ENCODE assay signal across 16 cellular contexts in the genomic region with DNA sequence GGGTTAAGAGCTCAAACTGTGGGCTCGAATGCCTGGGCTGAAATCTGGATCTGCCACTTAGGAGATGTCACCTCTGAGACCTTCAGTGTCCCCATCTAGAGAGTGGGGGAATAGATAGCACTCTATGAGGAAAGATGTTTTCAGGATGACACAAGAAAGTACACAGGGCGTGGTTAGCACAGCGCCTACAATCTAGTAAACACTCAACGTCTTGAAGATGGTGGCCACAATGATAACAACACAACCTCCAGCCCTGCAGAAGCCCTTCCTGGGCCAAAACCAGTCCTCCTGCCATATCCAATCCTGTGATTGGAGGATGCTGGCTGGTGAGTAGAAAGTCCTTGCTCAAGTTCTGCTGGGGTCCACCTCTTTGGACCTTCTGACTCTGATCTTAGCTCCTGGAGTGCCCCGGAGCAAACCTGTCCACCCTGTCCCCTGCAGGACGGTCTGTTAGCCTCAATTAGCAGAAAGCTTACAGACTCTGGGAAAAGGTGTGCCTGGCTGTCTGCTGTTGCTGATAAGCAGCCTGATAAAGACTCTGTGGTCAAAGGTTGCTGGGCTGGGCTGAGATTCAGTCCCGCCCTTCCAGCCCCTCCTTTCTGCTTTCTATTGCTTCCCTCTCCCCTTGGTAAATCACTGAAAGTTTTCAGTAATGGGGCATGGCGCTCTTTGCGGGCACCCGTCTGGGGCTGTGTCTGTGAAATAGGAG. TPM values are rescaled to one million over a fixed set of nuclear protein-coding genes. Genes with fewer than 3 reads are reported as not detected.
"Had no signal": no experiment of that assay in that cellular context is flagged by ENCODE, and none has a peak within 500 bp of the region (broad histone marks: within the 10 kb centered on the region; RNA-seq: fewer than 3 reads in every experiment).

No MANE protein-coding gene starts in this region.

- H3K9me3 ChIP-seq: uterus had no signal

- H3K27me3 ChIP-seq: uterus had no signal

- H3K36me3 ChIP-seq: uterus had no signal

- H3K4me3 Mint-ChIP-seq: brain; central memory CD8-positive, alpha-beta T cell; dendritic cell treated with granulocyte-macrophage colony-stimulating factor and Interleukin-4, amounts not matched to agents 40 ng/mL and 50 ng/mL, for 4 days; neural crest cell had no signal

- H3K27ac ChIP-seq: uterus, VCaP had no signal

- ATAC-seq: activated naive CD4-positive, alpha-beta T cell treated with anti-CD3 and anti-CD28 coated beads, Interleukin-2, amount 50 U/mL, for 72 hours had no signal

- H3K4me1 ChIP-seq: uterus had no signal

- H3K9me3 Mint-ChIP-seq: activated naive CD4-positive, alpha-beta T cell treated with anti-CD3 and anti-CD28 coated beads, Interleukin-2, amount 50 U/mL, for 72 hours; central memory CD8-positive, alpha-beta T cell; dendritic cell treated with granulocyte-macrophage colony-stimulating factor and Interleukin-4, amounts not matched to agents 40 ng/mL and 50 ng/mL, for 4 days; neural crest cell had no signal

- DNase-seq: amniotic stem cell; mammary epithelial cell; stimulated activated CD4-positive, alpha-beta T cell treated with anti-CD3 and anti-CD28 coated beads, Interleukin-15, amount 100 ng/mL, for 24 hours; stimulated activated CD4-positive, alpha-beta T cell treated with anti-CD3 and anti-CD28 coated beads, Interleukin-4, amount 100 ng/mL, for 24 hours; uterus had no signal

- H3K36me3 Mint-ChIP-seq: activated naive CD4-positive, alpha-beta T cell treated with anti-CD3 and anti-CD28 coated beads, Interleukin-2, amount 50 U/mL, for 72 hours had no signal

- H3K4me3 ChIP-seq: uterus had no signal

- H3K4me1 Mint-ChIP-seq: central memory CD8-positive, alpha-beta T cell had no signal

- H3K27ac Mint-ChIP-seq: activated naive CD4-positive, alpha-beta T cell treated with anti-CD3 and anti-CD28 coated beads, Interleukin-2, amount 50 U/mL, for 72 hours; dendritic cell treated with granulocyte-macrophage colony-stimulating factor and Interleukin-4, amounts not matched to agents 40 ng/mL and 50 ng/mL, for 4 days had no signal

RNA-seq across cellular contexts. Expression of a gene that starts 8.2 kb away (rescaled TPM):
- total RNA-seq: activated CD8-positive, alpha-beta memory T cell treated with anti-CD3 and anti-CD28 coated beads for 36 hours; glomerular endothelial cell; myocyte; osteocyte; renal cortical epithelial cell had no signal
- polyA plus RNA-seq: mammary epithelial cell had no signal
